In genomic region chr18:58091099-58091611, GRCh38 we compare ENCODE assay signal across 9 cellular contexts. TPM values are rescaled to one million over a fixed set of nuclear protein-coding genes. Genes with fewer than 3 reads are reported as not detected.
DNase-seq lines count a peak whose midpoint lies in the region; ATAC-seq and TF ChIP-seq lines count a peak whose summit lies in the region.
"Had no signal": no experiment of that assay in that cellular context is flagged by ENCODE, and none has a peak within 500 bp of the region (broad histone marks: within the 10 kb centered on the region; RNA-seq: fewer than 3 reads in every experiment).

No MANE protein-coding gene starts in this region.

- no peaks in the 10 kb centered on the region for H3K36me3 ChIP-seq in tibial nerve

- no peak for TF ChIP-seq EP300 in tibial nerve (IDR thresholded peaks at IDR 0.05)

- H3K9me3 ChIP-seq in tibial nerve = peaks cover 0 to 14% (median 0%) of the 10 kb centered on the region in 4 donors

- no peak for TF ChIP-seq POLR2A in tibial nerve (IDR thresholded peaks at IDR 0.05)

- ATAC-seq in GM19043 (IDR thresholded peaks at IDR 0.05; ENCODE audit: low read depth, unreplicated experiment) (peak; percentile 91), HG03108 (IDR thresholded peaks at IDR 0.05; ENCODE audit: unreplicated experiment) (peak; percentile 97)

- H3K27me3 ChIP-seq in tibial nerve = no peaks in the 10 kb centered on the region

- 97 to 100% methylated on average over 2 of the region's 2 CpGs for WGBS in tibial nerve, 2 donors

- H3K4me3 ChIP-seq in tibial nerve = no peak overlapping the region

- H3K27ac ChIP-seq in tibial nerve = no peak overlapping the region

- DNase-seq in AML-193 (lab: John Stamatoyannopoulos, UW) (peak; percentile 9 to 17), SW480 (ENCODE audit: low spot score) (peak; percentile 14), NCI-H774 (lab: John Stamatoyannopoulos, UW) (no peak), tibial nerve (ENCODE audit: low spot score in 2 of 2) (no peak), T-helper 2 cell (no peak), pons (ENCODE audit: low spot score) (no peak)
- DNase-seq: activated CD4-positive, CD25-positive, alpha-beta regulatory T cell treated with anti-CD3 and anti-CD28 coated beads, Interleukin-2, amount 50 U/mL, for 72 hours had no signal

- H3K4me1 ChIP-seq in tibial nerve = peaks cover 0 to 13% (median 4%) of the 10 kb centered on the region in 4 donors

- no peak for TF ChIP-seq CTCF in tibial nerve (IDR thresholded peaks at IDR 0.05)

RNA-seq across cellular contexts. Expression of gene NEDD4L, which starts 47.1 kb away (rescaled TPM):
- total RNA-seq in tibial nerve = 10 to 100 TPM; 15.3 to 59.9 (median 26.8) TPM

Comparison
In these comparisons a context has a peak if more than half of its experiments do, and no peak if none do; other contexts are left out.
1. DNase-seq: peak in AML-193 (2 of 2) and SW480 (single experiment); none in NCI-H774 (single experiment), tibial nerve (0 of 2), T-helper 2 cell (0 of 5) and pons (single experiment).